In genomic region chr4:85406185-85406584, GRCh38 we compare ENCODE assay signal across 21 cellular contexts.
"Had no signal": no experiment of that assay in that cellular context is flagged by ENCODE, and none has a peak within 500 bp of the region (broad histone marks: within the 10 kb centered on the region; RNA-seq: fewer than 3 reads in every experiment).

No MANE protein-coding gene starts in this region.

- DNase-seq: KBM-7; MG63; NCI-H1092; NCI-H1105 treated with DMSO at 0.1 percent for 48 hours; NCI-H1417 treated with DMSO at 0.1 percent for 48 hours; NCI-H146; NCI-H1694 treated with DMSO at 0.1 percent for 48 hours; NCI-H1930; NCI-H2081 treated with DMSO at 0.1 percent for 48 hours; NCI-H2171 treated with DMSO at 0.1 percent for 48 hours; NCI-H345; NCI-H446 treated with DMSO at 0.1 percent for 48 hours; NCI-H510A treated with DMSO at 0.1 percent for 48 hours; NCI-H526; NCI-H748 treated with DMSO at 0.1 percent for 48 hours; NK-92 treated with Interleukin-12 subunit alpha and Interleukin-12 subunit beta, amount 100 ng/mL, for 24 hours; PC-3; SHP77; T-helper 1 cell had no signal

- H3K27ac ChIP-seq: RWPE1 had no signal

- H3K4me3 ChIP-seq: MG63 had no signal

- H3K36me3 ChIP-seq: MG63 had no signal

- ATAC-seq: Panc1, PC-3 had no signal

- H3K27me3 ChIP-seq: MG63 had no signal

- H3K9me3 ChIP-seq: MG63 had no signal
